Comparison of ENCODE assay signal across 9 cellular contexts in the genomic region with DNA sequence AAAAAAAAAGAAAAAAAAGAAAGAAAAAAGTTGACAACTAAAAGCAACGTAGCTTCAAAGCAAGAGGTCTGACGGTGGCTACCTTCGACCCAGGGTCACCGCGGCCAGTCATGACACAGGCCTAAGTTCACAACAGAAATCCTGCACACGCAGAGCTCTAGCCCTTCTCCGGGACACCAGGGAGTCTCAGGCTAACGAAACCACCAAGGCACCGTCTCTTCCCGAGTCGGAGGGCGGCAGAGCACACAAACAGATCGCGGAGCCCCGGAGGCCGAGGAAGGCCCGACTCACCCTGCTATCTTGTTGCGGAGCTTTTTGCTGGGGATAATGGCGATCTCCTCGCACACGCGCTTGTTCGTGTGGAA. TPM values are rescaled to one million over a fixed set of nuclear protein-coding genes. Genes with fewer than 3 reads are reported as not detected.
DNase-seq lines count a peak whose midpoint lies in the region; ATAC-seq, FAIRE-seq and TF ChIP-seq lines count a peak whose summit lies in the region.
"Had no signal": no experiment of that assay in that cellular context is flagged by ENCODE, and none has a peak within 500 bp of the region (broad histone marks: within the 10 kb centered on the region; RNA-seq: fewer than 3 reads in every experiment).

No MANE protein-coding gene starts in this region.

- peak overlapping the region; percentile 64 to 76 for H3K4me3 ChIP-seq in ascending aorta
- peak overlapping the region; percentile 93 to 99 (median 94) for H3K4me3 ChIP-seq in keratinocyte (ENCODE audit: control insufficient read depth in 2 of 3, extremely low read depth in 1 of 3, insufficient read depth in 2 of 3, low read depth in 1 of 3, low read length in 3 of 3)
- peak overlapping the region; percentile 73 to 98 (median 86) for H3K4me3 ChIP-seq in stomach

- no peak for TF ChIP-seq POLR2A in stomach (IDR thresholded peaks at IDR 0.05)

- TF ChIP-seq CTCF in 22Rv1 (IDR thresholded peaks at IDR 0.05) (no peak), HFFc6 (IDR thresholded peaks at IDR 0.05) (no peak), ascending aorta (IDR thresholded peaks at IDR 0.05) (no peak), keratinocyte (optimal IDR thresholded peaks at IDR 0.05 in 1 of 3, IDR thresholded peaks at IDR 0.05 in 1 of 3, conservative IDR thresholded peaks at IDR 0.05 in 1 of 3; ENCODE audit: extremely low read depth in 1 of 3, insufficient read depth in 2 of 3, low read length in 3 of 3) (no peak), stomach (IDR thresholded peaks at IDR 0.05) (no peak), omental fat pad (IDR thresholded peaks at IDR 0.05) (no peak)

- H3K36me3 Mint-ChIP-seq in HFFc6 (ENCODE audit: low read depth) = peaks cover 58% of the 10 kb centered on the region

- no peak for TF ChIP-seq EP300 in stomach (IDR thresholded peaks at IDR 0.05)

- H3K4me1 ChIP-seq in ascending aorta = peaks cover 0 to 16% of the 10 kb centered on the region in 2 donors
- H3K4me1 ChIP-seq in keratinocyte (ENCODE audit: control insufficient read depth, extremely low read depth, insufficient read depth, low read length) = peaks cover 22% of the 10 kb centered on the region
- H3K4me1 ChIP-seq in stomach = peaks cover 12 to 40% (median 33%) of the 10 kb centered on the region in 4 donors

- H3K9ac ChIP-seq in keratinocyte (ENCODE audit: control insufficient read depth, extremely low read depth, insufficient read depth, low read length) = peak overlapping the region; percentile 98

- 0 to 1% (median 1%) methylated on average over 18 to 23 of the region's 23 CpGs for WGBS in stomach, 5 donors

- DNase-seq in HFFc6 (no peak), ascending aorta (ENCODE audit: low spot score in 2 of 2) (no peak), keratinocyte (ENCODE audit: low read depth, low spot score) (no peak), stomach (no peak), GM19239 (ENCODE audit: insufficient read length, low spot score) (no peak), omental fat pad (ENCODE audit: low spot score) (no peak)
- DNase-seq in effector CD4-positive, alpha-beta T cell = no peak

- ATAC-seq in omental fat pad (ENCODE audit: low FRiP score) = no peak

- peak overlapping the region; percentile 98 for H3K27ac Mint-ChIP-seq in HFFc6

- H3K9me3 Mint-ChIP-seq in HFFc6 = no peaks in the 10 kb centered on the region

- peaks cover 41% of the 10 kb centered on the region for H3K79me2 ChIP-seq in keratinocyte (ENCODE audit: control insufficient read depth, insufficient read depth, low read length)

- H3K36me3 ChIP-seq in ascending aorta (peaks cover 27 to 42% of the 10 kb centered on the region in 2 donors), keratinocyte (ENCODE audit: control insufficient read depth in 2 of 2, extremely low read depth in 1 of 2, insufficient read depth in 2 of 2, low read length in 2 of 2) (peaks cover 34 to 38% of the 10 kb centered on the region in 2 experiments), stomach (peaks cover 30 to 51% (median 44%) of the 10 kb centered on the region in 4 donors)

- no peak overlapping the region for H2AFZ ChIP-seq in keratinocyte (ENCODE audit: control insufficient read depth, low read length)

- intact Hi-C loops in ascending aorta (cut with DNase I) (loop anchor here (1.0 to 10.0 kb wide), 8 partner anchors 107 to 665 kb away; partner anchors contain the start of genes BTBD1, CPEB1, EFL1 and HDGFL3), stomach (cut with DNase I; ENCODE audit: low total_unique reads) (no loop called here)

- dilution Hi-C loops in keratinocyte (cut with MboI; ENCODE audit: extremely low pct_ligation_motif_present, low sequenced_read_pairs) = no loop called here

- H3K4me2 ChIP-seq in keratinocyte (ENCODE audit: control insufficient read depth, extremely low read depth, insufficient read depth, low read depth, low read length) = peak overlapping the region; percentile 84

- H3K27ac ChIP-seq in 22Rv1 (peak overlapping the region; percentile 83), ascending aorta (peak overlapping the region; percentile 78 to 96), keratinocyte (ENCODE audit: control insufficient read depth, insufficient read depth, low read length) (peak overlapping the region; percentile 86), stomach (peak overlapping the region; percentile 63 to 93 (median 91))

- peaks cover 49% of the 10 kb centered on the region for H3K4me1 Mint-ChIP-seq in HFFc6 (ENCODE audit: low read depth)

- H3K27me3 Mint-ChIP-seq in HFFc6 (ENCODE audit: insufficient read depth) = peaks cover 13% of the 10 kb centered on the region

- H3K9me1 ChIP-seq in keratinocyte (ENCODE audit: control insufficient read depth, extremely low read depth, insufficient read depth, low read length) = no peaks in the 10 kb centered on the region

- H3K27me3 ChIP-seq in ascending aorta (no peaks in the 10 kb centered on the region), keratinocyte (ENCODE audit: control insufficient read depth, extremely low read depth, insufficient read depth, low read length) (no peaks in the 10 kb centered on the region), stomach (no peaks in the 10 kb centered on the region)

- H3K4me3 Mint-ChIP-seq in HFFc6 = peak overlapping the region; percentile 100

- H3K9me3 ChIP-seq in ascending aorta = no peaks in the 10 kb centered on the region
- no peaks in the 10 kb centered on the region for H3K9me3 ChIP-seq in keratinocyte (ENCODE audit: control insufficient read depth, low read depth, low read length)
- no peaks in the 10 kb centered on the region for H3K9me3 ChIP-seq in stomach

- H4K20me1 ChIP-seq in keratinocyte (ENCODE audit: control insufficient read depth, extremely low read depth, insufficient read depth, low read length) = peaks cover 25% of the 10 kb centered on the region

- FAIRE-seq in keratinocyte (lab: Jason Lieb, UNC) (no peak), GM19239 (lab: Jason Lieb, UNC) (no peak)
- FAIRE-seq: GM18507 had no signal

RNA-seq across cellular contexts. Expression of gene RPS17, which starts 0.6 kb away (rescaled TPM):
- total RNA-seq in HFFc6 (2021; fragmentation: NEBNext Ultra II Directional; extraction: Animal tissue kit (Norgen Biotek cat#: 25700)) = 1,000 to 10,000 TPM; 1,467 to 1,843 (median 1,822) TPM
- 1,125 TPM for total RNA-seq in ascending aorta
- polyA plus RNA-seq in keratinocyte = 3,935 to 4,320 TPM (median 3,980 TPM) in 3 replicates
- 638 TPM for polyA plus RNA-seq in keratinocyte (2011; ENCODE audit: low read depth)
- 4,775 and 5,060 TPM in 2 replicates for polyA plus RNA-seq in keratinocyte (2011; cell fraction: cytosol; rRNA removed)
- 926 and 1,172 TPM in 2 replicates for polyA plus RNA-seq in keratinocyte (2011; cell fraction: nucleus; rRNA removed)
- 3,748 and 5,826 TPM in 2 replicates for polyA plus RNA-seq in keratinocyte (2012; ENCODE audit: low replicate concordance)
- 227 to 1,259 TPM (median 991 TPM) in 3 replicates for polyA minus RNA-seq in keratinocyte
- 2,547 TPM for polyA minus RNA-seq in keratinocyte (2011; cell fraction: cytosol; rRNA and poly(A)+ RNA removed)
- 199 and 233 TPM in 2 replicates for polyA minus RNA-seq in keratinocyte (2011; cell fraction: nucleus; rRNA and poly(A)+ RNA removed)
- 1,000 to 10,000 TPM in 3 of 5 donors, 100 to 1,000 TPM in 2; 364 to 1,880 (median 1,294) TPM for total RNA-seq in stomach
- 1,000 to 10,000 TPM; 4,707 to 5,380 (median 4,866) TPM for polyA plus RNA-seq in stomach
- 1,000 to 10,000 TPM; 2,008 to 3,328 (median 2,462) TPM for total RNA-seq in omental fat pad
